31 cellular contexts compared by ENCODE assay signal in genomic region chr18:7647500-7647899, GRCh38.
"Had no signal": no experiment of that assay in that cellular context is flagged by ENCODE, and none has a peak within 500 bp of the region (broad histone marks: within the 10 kb centered on the region; RNA-seq: fewer than 3 reads in every experiment).

No MANE protein-coding gene starts in this region.

- H3K36me3 Mint-ChIP-seq: activated CD4-positive, alpha-beta memory T cell treated with anti-CD3 and anti-CD28 coated beads for 36 hours; activated CD8-positive, alpha-beta memory T cell treated with anti-CD3 and anti-CD28 coated beads, Interleukin-2, amount 10 ng/mL, durations not matched to agents 7 days and 5 days; activated naive CD4-positive, alpha-beta T cell treated with anti-CD3 and anti-CD28 coated beads, Interleukin-2, amount 50 U/mL, for 24 hours; activated naive CD8-positive, alpha-beta T cell treated with anti-CD3 and anti-CD28 coated beads for 36 hours had no signal

- H3K9me3 ChIP-seq: adrenal gland, body of pancreas, colonic mucosa had no signal

- H3K4me1 ChIP-seq: colonic mucosa had no signal

- H3K4me3 Mint-ChIP-seq: activated CD4-positive, alpha-beta memory T cell treated with anti-CD3 and anti-CD28 coated beads for 36 hours; activated CD4-positive, alpha-beta T cell treated with anti-CD3 and anti-CD28 coated beads for 36 hours; activated CD4-positive, alpha-beta T cell treated with anti-CD3 and anti-CD28 coated beads, Interleukin-2, amount 10 ng/mL, durations not matched to agents 24 days and 14 days; activated CD8-positive, alpha-beta memory T cell treated with anti-CD3 and anti-CD28 coated beads, Interleukin-2, amount 10 ng/mL, durations not matched to agents 7 days and 5 days; activated CD8-positive, alpha-beta T cell treated with anti-CD3 and anti-CD28 coated beads, Interleukin-2, amount 10 ng/mL, durations not matched to agents 7 days and 5 days; activated naive CD4-positive, alpha-beta T cell treated with anti-CD3 and anti-CD28 coated beads for 36 hours; activated naive CD4-positive, alpha-beta T cell treated with anti-CD3 and anti-CD28 coated beads, Interleukin-2, amount 50 U/mL, for 24 hours; activated naive CD8-positive, alpha-beta T cell treated with anti-CD3 and anti-CD28 coated beads for 36 hours; activated naive CD8-positive, alpha-beta T cell treated with anti-CD3 and anti-CD28 coated beads, Interleukin-2, amount 50 U/mL, for 24 hours; activated T-helper 1 cell treated with anti-CD3 and anti-CD28 coated beads, Interleukin-12 subunit alpha, Interleukin-12 subunit beta, Interleukin-2, Interleukin-4 antibody, amounts not matched to agents 30 ng/mL and 10 ng/mL and 1 ng/mL, durations not matched to agents 14 hours and 24 hours and 36 hours had no signal

- H3K9me3 Mint-ChIP-seq: activated CD4-positive, alpha-beta T cell treated with anti-CD3 and anti-CD28 coated beads, Interleukin-2, amount 10 ng/mL, durations not matched to agents 24 days and 14 days; activated naive CD4-positive, alpha-beta T cell treated with anti-CD3 and anti-CD28 coated beads, Interleukin-2, amount 50 U/mL, for 24 hours; activated naive CD8-positive, alpha-beta T cell treated with anti-CD3 and anti-CD28 coated beads for 36 hours; activated naive CD8-positive, alpha-beta T cell treated with anti-CD3 and anti-CD28 coated beads, Interleukin-2, amount 50 U/mL, for 24 hours; activated T-helper 1 cell treated with anti-CD3 and anti-CD28 coated beads, Interleukin-12 subunit alpha, Interleukin-12 subunit beta, Interleukin-2, Interleukin-4 antibody, amounts not matched to agents 30 ng/mL and 10 ng/mL and 1 ng/mL, durations not matched to agents 14 hours and 24 hours and 36 hours; activated T-helper 2 cell treated with anti-CD3 and anti-CD28 coated beads, Interferon-gamma antibody, Interleukin-2, Interleukin-4, amounts not matched to agents 10 μg/mL and 5 μg/mL and 100 μg/mL, durations not matched to agents 14 hours and 24 hours and 36 hours had no signal

- H3K36me3 ChIP-seq: adrenal gland, cardiac muscle cell, colonic mucosa had no signal

- ATAC-seq: activated CD4-positive, alpha-beta T cell treated with anti-CD3 and anti-CD28 coated beads for 36 hours; activated CD8-positive, alpha-beta memory T cell treated with anti-CD3 and anti-CD28 coated beads, Interleukin-2, amount 10 ng/mL, durations not matched to agents 7 days and 5 days; activated CD8-positive, alpha-beta T cell treated with anti-CD3 and anti-CD28 coated beads, Interleukin-2, amount 10 ng/mL, durations not matched to agents 7 days and 5 days; activated naive CD8-positive, alpha-beta T cell treated with anti-CD3 and anti-CD28 coated beads, Interleukin-2, amount 50 U/mL, for 24 hours; body of pancreas; esophagus mucosa had no signal

- DNase-seq: activated CD4-positive, alpha-beta memory T cell treated with anti-CD3 and anti-CD28 coated beads for 36 hours; activated CD4-positive, alpha-beta T cell treated with anti-CD3 and anti-CD28 coated beads for 36 hours; activated CD4-positive, alpha-beta T cell treated with anti-CD3 and anti-CD28 coated beads, Interleukin-2, amount 10 ng/mL, durations not matched to agents 24 days and 14 days; activated CD4-positive, CD25-positive, alpha-beta regulatory T cell; activated CD4-positive, CD25-positive, alpha-beta regulatory T cell treated with anti-CD3 and anti-CD28 coated beads, Interleukin-2, amount 50 U/mL, for 72 hours; activated CD8-positive, alpha-beta memory T cell treated with anti-CD3 and anti-CD28 coated beads, Interleukin-2, amount 10 ng/mL, durations not matched to agents 7 days and 5 days; activated CD8-positive, alpha-beta memory T cell treated with anti-CD3 and anti-CD28 coated beads, Interleukin-2, amount 50 U/mL, for 4 hours; activated CD8-positive, alpha-beta T cell treated with anti-CD3 and anti-CD28 coated beads, Interleukin-2, amount 10 ng/mL, durations not matched to agents 7 days and 5 days; activated effector memory CD4-positive, alpha-beta T cell treated with anti-CD3 and anti-CD28 coated beads, Interleukin-2, amount 50 U/mL, for 16 hours; activated naive CD4-positive, alpha-beta T cell treated with anti-CD3 and anti-CD28 coated beads for 36 hours; activated naive CD8-positive, alpha-beta T cell treated with anti-CD3 and anti-CD28 coated beads for 36 hours; activated naive CD8-positive, alpha-beta T cell treated with anti-CD3 and anti-CD28 coated beads, Interleukin-2, amount 50 U/mL, for 24 hours; activated T-cell treated with anti-CD3 and anti-CD28 coated beads, Interleukin-2, amount 50 U/mL, for 1 hour; activated T-cell treated with anti-CD3 and anti-CD28 coated beads, Interleukin-2, amount 50 U/mL, for 48 hours; adrenal gland; amygdala; aorta; body of pancreas; central memory CD4-positive, alpha-beta T cell; cerebellar nuclear complex; colonic mucosa; effector CD8-positive, alpha-beta T cell; foreskin fibroblast; head of caudate nucleus; T-helper 2 cell had no signal

- H3K4me1 Mint-ChIP-seq: activated CD4-positive, alpha-beta T cell treated with anti-CD3 and anti-CD28 coated beads for 36 hours; activated CD4-positive, alpha-beta T cell treated with anti-CD3 and anti-CD28 coated beads, Interleukin-2, amount 10 ng/mL, durations not matched to agents 24 days and 14 days; activated CD8-positive, alpha-beta memory T cell treated with anti-CD3 and anti-CD28 coated beads, Interleukin-2, amount 10 ng/mL, durations not matched to agents 7 days and 5 days; activated naive CD4-positive, alpha-beta T cell treated with anti-CD3 and anti-CD28 coated beads, Interleukin-2, amount 50 U/mL, for 24 hours; activated naive CD8-positive, alpha-beta T cell treated with anti-CD3 and anti-CD28 coated beads for 36 hours; activated naive CD8-positive, alpha-beta T cell treated with anti-CD3 and anti-CD28 coated beads, Interleukin-2, amount 50 U/mL, for 24 hours had no signal

- H3K27ac Mint-ChIP-seq: activated CD4-positive, alpha-beta memory T cell treated with anti-CD3 and anti-CD28 coated beads for 36 hours; activated CD4-positive, alpha-beta T cell treated with anti-CD3 and anti-CD28 coated beads for 36 hours; activated CD4-positive, alpha-beta T cell treated with anti-CD3 and anti-CD28 coated beads, Interleukin-2, amount 10 ng/mL, durations not matched to agents 24 days and 14 days; activated CD8-positive, alpha-beta memory T cell treated with anti-CD3 and anti-CD28 coated beads, Interleukin-2, amount 10 ng/mL, durations not matched to agents 7 days and 5 days; activated CD8-positive, alpha-beta T cell treated with anti-CD3 and anti-CD28 coated beads, Interleukin-2, amount 10 ng/mL, durations not matched to agents 7 days and 5 days; activated naive CD4-positive, alpha-beta T cell treated with anti-CD3 and anti-CD28 coated beads for 36 hours; activated naive CD4-positive, alpha-beta T cell treated with anti-CD3 and anti-CD28 coated beads, Interleukin-2, amount 50 U/mL, for 24 hours; activated naive CD8-positive, alpha-beta T cell treated with anti-CD3 and anti-CD28 coated beads for 36 hours; activated naive CD8-positive, alpha-beta T cell treated with anti-CD3 and anti-CD28 coated beads, Interleukin-2, amount 50 U/mL, for 24 hours; activated T-helper 1 cell treated with anti-CD3 and anti-CD28 coated beads, Interleukin-12 subunit alpha, Interleukin-12 subunit beta, Interleukin-2, Interleukin-4 antibody, amounts not matched to agents 30 ng/mL and 10 ng/mL and 1 ng/mL, durations not matched to agents 14 hours and 24 hours and 36 hours; activated T-helper 2 cell treated with anti-CD3 and anti-CD28 coated beads, Interferon-gamma antibody, Interleukin-2, Interleukin-4, amounts not matched to agents 10 μg/mL and 5 μg/mL and 100 μg/mL, durations not matched to agents 14 hours and 24 hours and 36 hours had no signal

- H3K27ac ChIP-seq: adrenal gland, body of pancreas, colonic mucosa, epithelial cell of prostate had no signal

- H3K4me3 ChIP-seq: adrenal gland, body of pancreas, cardiac muscle cell, colonic mucosa had no signal

- H3K27me3 Mint-ChIP-seq: activated CD4-positive, alpha-beta memory T cell treated with anti-CD3 and anti-CD28 coated beads for 36 hours; activated CD4-positive, alpha-beta T cell treated with anti-CD3 and anti-CD28 coated beads for 36 hours; activated CD4-positive, alpha-beta T cell treated with anti-CD3 and anti-CD28 coated beads, Interleukin-2, amount 10 ng/mL, durations not matched to agents 24 days and 14 days; activated CD8-positive, alpha-beta memory T cell treated with anti-CD3 and anti-CD28 coated beads, Interleukin-2, amount 10 ng/mL, durations not matched to agents 7 days and 5 days; activated naive CD4-positive, alpha-beta T cell treated with anti-CD3 and anti-CD28 coated beads, Interleukin-2, amount 50 U/mL, for 24 hours; activated naive CD8-positive, alpha-beta T cell treated with anti-CD3 and anti-CD28 coated beads for 36 hours; activated naive CD8-positive, alpha-beta T cell treated with anti-CD3 and anti-CD28 coated beads, Interleukin-2, amount 50 U/mL, for 24 hours had no signal

- H3K27me3 ChIP-seq: adrenal gland, body of pancreas, cardiac muscle cell, colonic mucosa had no signal
